ENCODE assay signal across 9 cellular contexts in genomic region chr1:230681599-230681998, GRCh38. TPM values are rescaled to one million over a fixed set of nuclear protein-coding genes. Genes with fewer than 3 reads are reported as not detected.
DNase-seq lines count a peak whose midpoint lies in the region; ATAC-seq and TF ChIP-seq lines count a peak whose summit lies in the region.
"Had no signal": no experiment of that assay in that cellular context is flagged by ENCODE, and none has a peak within 500 bp of the region (broad histone marks: within the 10 kb centered on the region; RNA-seq: fewer than 3 reads in every experiment).

No MANE protein-coding gene starts in this region.

- TF ChIP-seq CTCF in astrocyte of the spinal cord (IDR thresholded peaks at IDR 0.05; ENCODE audit: low read depth, low read length) = no peak

- CTCF ChIA-PET in activated naive CD4-positive, alpha-beta T cell treated with anti-CD3 and anti-CD28 coated beads, Interleukin-2, amount 10 ng/mL, durations not matched to agents 7 days and 5 days (lab: Charles Lee) = no interaction called here

- ATAC-seq in HG03039 (IDR thresholded peaks at IDR 0.05; ENCODE audit: unreplicated experiment) = no peak
- ATAC-seq in HG03097 (IDR thresholded peaks at IDR 0.05; ENCODE audit: low FRiP score, unreplicated experiment) = no peak
- no peak for ATAC-seq in GM21737 (IDR thresholded peaks at IDR 0.05; ENCODE audit: unreplicated experiment)

- H3K4me3 Mint-ChIP-seq in activated naive CD4-positive, alpha-beta T cell treated with anti-CD3 and anti-CD28 coated beads, Interleukin-2, amount 10 ng/mL, durations not matched to agents 7 days and 5 days = no peak overlapping the region

- no peak overlapping the region for H3K4me3 ChIP-seq in astrocyte of the spinal cord (ENCODE audit: low read depth, low read length)
- H3K4me3 ChIP-seq: upper lobe of left lung had no signal

- in situ Hi-C loops in astrocyte of the spinal cord (cut with HindIII; ENCODE audit: low sequenced_read_pairs) = no loop called here

- H3K4me1 Mint-ChIP-seq in activated naive CD4-positive, alpha-beta T cell treated with anti-CD3 and anti-CD28 coated beads, Interleukin-2, amount 10 ng/mL, durations not matched to agents 7 days and 5 days = peaks cover 3% of the 10 kb centered on the region

- no peaks in the 10 kb centered on the region for H3K27me3 Mint-ChIP-seq in activated naive CD4-positive, alpha-beta T cell treated with anti-CD3 and anti-CD28 coated beads, Interleukin-2, amount 10 ng/mL, durations not matched to agents 7 days and 5 days

- H3K27ac Mint-ChIP-seq in activated naive CD4-positive, alpha-beta T cell treated with anti-CD3 and anti-CD28 coated beads, Interleukin-2, amount 10 ng/mL, durations not matched to agents 7 days and 5 days = no peak overlapping the region

- DNase-seq in ELR (ENCODE audit: low read depth) (peak; percentile 82), NCI-H2029 (lab: John Stamatoyannopoulos, UW) (peak; percentile 88), astrocyte of the spinal cord (ENCODE audit: low read depth, low spot score) (peak; percentile 86), myocyte (ENCODE audit: low read depth) (peak; percentile 71)
- DNase-seq in activated naive CD4-positive, alpha-beta T cell treated with anti-CD3 and anti-CD28 coated beads, Interleukin-2, amount 10 ng/mL, durations not matched to agents 7 days and 5 days = no peak
- DNase-seq: upper lobe of left lung had no signal

- H3K9me3 Mint-ChIP-seq in activated naive CD4-positive, alpha-beta T cell treated with anti-CD3 and anti-CD28 coated beads, Interleukin-2, amount 10 ng/mL, durations not matched to agents 7 days and 5 days = no peaks in the 10 kb centered on the region

- peaks cover 34% of the 10 kb centered on the region for H3K36me3 Mint-ChIP-seq in activated naive CD4-positive, alpha-beta T cell treated with anti-CD3 and anti-CD28 coated beads, Interleukin-2, amount 10 ng/mL, durations not matched to agents 7 days and 5 days

RNA-seq across cellular contexts. Expression of gene AGT, which starts 32.3 kb away (rescaled TPM):
- 31.7 and 36.5 TPM in 2 replicates for total RNA-seq in myocyte
- 19.9 TPM for polyA plus RNA-seq in myocyte (2012)

RNA-seq across cellular contexts. Expression of gene COG2, which starts 39.3 kb away (rescaled TPM):
- total RNA-seq in myocyte = 75.1 and 86.4 TPM in 2 replicates
- 23.2 TPM for polyA plus RNA-seq in myocyte (2012)
